ENCODE assay signal across 1 cellular context in the genomic region with DNA sequence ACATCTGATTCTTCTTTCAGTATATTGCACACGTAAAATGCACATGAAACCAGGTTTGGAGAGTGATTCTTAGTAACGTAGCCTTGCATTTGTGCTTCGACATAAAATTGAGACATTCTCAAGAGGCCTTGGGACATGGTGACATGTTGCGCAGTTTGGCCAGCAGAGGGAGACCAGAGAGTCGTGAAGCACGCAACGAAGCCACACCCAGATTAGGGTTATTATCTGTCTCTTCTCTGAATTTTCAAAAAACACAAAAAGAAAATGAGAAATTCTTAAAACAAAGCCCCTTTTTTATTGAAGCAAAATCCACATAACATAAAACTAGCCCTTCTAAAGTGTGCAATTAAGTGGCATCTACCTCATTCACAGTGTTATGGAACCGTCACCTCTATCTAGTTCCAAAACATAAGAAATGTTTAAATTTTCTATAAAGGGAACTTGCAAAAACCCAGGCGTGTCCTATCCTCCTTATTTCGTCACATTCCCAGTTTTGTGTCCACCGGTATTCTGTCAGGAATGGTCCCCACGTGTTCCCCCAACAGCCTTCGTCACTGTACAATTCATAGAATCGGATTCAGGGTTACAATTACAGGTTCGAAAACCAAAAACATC.
TF ChIP-seq lines count a peak whose summit lies in the region.

No MANE protein-coding gene starts in this region.

TF ChIP-seq in HepG2, 621 proteins besides CTCF, POLR2A, EP300 and RAD21 (continued from another document):
- no peak for TF ChIP-seq PRMT3 (CRISPR knock-in tag; IDR thresholded peaks at IDR 0.05; ENCODE audit: borderline replicate concordance, low read depth)
- TF ChIP-seq SMC3 (IDR thresholded peaks at IDR 0.05; ENCODE audit: low read length) = peak; percentile 68
- peak; percentile 56 for TF ChIP-seq XRCC5 (optimal IDR thresholded peaks at IDR 0.05; ENCODE audit: low read length)
- peak; percentile 55 for TF ChIP-seq STAG1 (CRISPR knock-in tag; IDR thresholded peaks at IDR 0.05)
- 0 out of 2 replicates have a peak, but pooled peaks have one; percentile 34 for TF ChIP-seq SMAD3 (CRISPR knock-in tag; IDR thresholded peaks at IDR 0.05)
- TF ChIP-seq, protein P1, sequence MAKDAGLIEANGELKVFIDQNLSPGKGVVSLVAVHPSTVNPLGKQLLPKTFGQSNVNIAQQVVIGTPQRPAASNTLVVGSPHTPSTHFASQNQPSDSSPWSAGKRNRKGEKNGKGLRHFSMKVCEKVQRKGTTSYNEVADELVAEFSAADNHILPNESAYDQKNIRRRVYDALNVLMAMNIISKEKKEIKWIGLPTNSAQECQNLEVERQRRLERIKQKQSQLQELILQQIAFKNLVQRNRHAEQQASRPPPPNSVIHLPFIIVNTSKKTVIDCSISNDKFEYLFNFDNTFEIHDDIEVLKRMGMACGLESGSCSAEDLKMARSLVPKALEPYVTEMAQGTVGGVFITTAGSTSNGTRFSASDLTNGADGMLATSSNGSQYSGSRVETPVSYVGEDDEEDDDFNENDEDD (CRISPR knock-in tag; IDR thresholded peaks at IDR 0.05; ENCODE audit: borderline replicate concordance) = no peak
- TF ChIP-seq NRL (CRISPR knock-in tag; IDR thresholded peaks at IDR 0.05; ENCODE audit: borderline replicate concordance) = no peak
- no peak for TF ChIP-seq ZNF546 (CRISPR knock-in tag; conservative IDR thresholded peaks at IDR 0.05)
- no peak for TF ChIP-seq PHB2 (IDR thresholded peaks at IDR 0.05; ENCODE audit: partially characterized antibody)
- TF ChIP-seq, protein P2, sequence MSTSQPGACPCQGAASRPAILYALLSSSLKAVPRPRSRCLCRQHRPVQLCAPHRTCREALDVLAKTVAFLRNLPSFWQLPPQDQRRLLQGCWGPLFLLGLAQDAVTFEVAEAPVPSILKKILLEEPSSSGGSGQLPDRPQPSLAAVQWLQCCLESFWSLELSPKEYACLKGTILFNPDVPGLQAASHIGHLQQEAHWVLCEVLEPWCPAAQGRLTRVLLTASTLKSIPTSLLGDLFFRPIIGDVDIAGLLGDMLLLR (CRISPR knock-in tag; IDR thresholded peaks at IDR 0.05) = no peak
- 0 out of 2 replicates have a peak, but pooled peaks have one; percentile 26 for TF ChIP-seq ZFX (CRISPR knock-in tag; IDR thresholded peaks at IDR 0.05; ENCODE audit: low read depth)
- TF ChIP-seq KLF13 (CRISPR knock-in tag; IDR thresholded peaks at IDR 0.05) = no peak
